1 cellular context compared by ENCODE assay signal in the genomic region with DNA sequence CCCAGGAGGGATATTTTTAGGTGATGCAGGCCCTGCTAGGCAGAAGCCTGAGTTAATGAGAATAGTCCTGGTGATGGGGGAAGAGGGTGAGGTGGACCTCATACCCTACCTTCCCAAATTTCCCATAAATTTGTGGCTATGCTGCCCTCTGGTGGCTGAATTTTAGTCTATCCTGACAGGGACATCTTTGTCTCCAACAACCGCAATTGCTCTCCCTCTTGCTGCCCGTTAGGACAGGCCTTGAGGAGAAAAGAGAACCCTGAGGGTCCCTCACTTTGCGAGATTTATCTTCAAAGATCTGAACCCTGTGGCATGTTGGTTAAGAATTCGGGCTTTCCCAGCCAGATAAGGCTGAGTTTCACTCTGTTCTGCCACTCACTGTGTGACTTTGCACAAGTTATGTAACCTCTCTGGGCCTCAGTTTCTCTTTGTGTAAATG.
TF ChIP-seq lines count a peak whose summit lies in the region.

No MANE protein-coding gene starts in this region.

TF ChIP-seq in HepG2, 621 proteins besides CTCF, POLR2A, EP300 and RAD21:
- TF ChIP-seq RBAK (CRISPR knock-in tag; IDR thresholded peaks at IDR 0.05) (peak; percentile 98), KDM3A (CRISPR knock-in tag; IDR thresholded peaks at IDR 0.05; ENCODE audit: low read depth) (no peak), STAG1 (CRISPR knock-in tag; IDR thresholded peaks at IDR 0.05) (peak; percentile 44)
- TF ChIP-seq, protein P1, sequence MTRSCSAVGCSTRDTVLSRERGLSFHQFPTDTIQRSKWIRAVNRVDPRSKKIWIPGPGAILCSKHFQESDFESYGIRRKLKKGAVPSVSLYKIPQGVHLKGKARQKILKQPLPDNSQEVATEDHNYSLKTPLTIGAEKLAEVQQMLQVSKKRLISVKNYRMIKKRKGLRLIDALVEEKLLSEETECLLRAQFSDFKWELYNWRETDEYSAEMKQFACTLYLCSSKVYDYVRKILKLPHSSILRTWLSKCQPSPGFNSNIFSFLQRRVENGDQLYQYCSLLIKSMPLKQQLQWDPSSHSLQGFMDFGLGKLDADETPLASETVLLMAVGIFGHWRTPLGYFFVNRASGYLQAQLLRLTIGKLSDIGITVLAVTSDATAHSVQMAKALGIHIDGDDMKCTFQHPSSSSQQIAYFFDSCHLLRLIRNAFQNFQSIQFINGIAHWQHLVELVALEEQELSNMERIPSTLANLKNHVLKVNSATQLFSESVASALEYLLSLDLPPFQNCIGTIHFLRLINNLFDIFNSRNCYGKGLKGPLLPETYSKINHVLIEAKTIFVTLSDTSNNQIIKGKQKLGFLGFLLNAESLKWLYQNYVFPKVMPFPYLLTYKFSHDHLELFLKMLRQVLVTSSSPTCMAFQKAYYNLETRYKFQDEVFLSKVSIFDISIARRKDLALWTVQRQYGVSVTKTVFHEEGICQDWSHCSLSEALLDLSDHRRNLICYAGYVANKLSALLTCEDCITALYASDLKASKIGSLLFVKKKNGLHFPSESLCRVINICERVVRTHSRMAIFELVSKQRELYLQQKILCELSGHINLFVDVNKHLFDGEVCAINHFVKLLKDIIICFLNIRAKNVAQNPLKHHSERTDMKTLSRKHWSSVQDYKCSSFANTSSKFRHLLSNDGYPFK (CRISPR knock-in tag; IDR thresholded peaks at IDR 0.05; ENCODE audit: borderline replicate concordance): no peak
- TF ChIP-seq, protein P2, sequence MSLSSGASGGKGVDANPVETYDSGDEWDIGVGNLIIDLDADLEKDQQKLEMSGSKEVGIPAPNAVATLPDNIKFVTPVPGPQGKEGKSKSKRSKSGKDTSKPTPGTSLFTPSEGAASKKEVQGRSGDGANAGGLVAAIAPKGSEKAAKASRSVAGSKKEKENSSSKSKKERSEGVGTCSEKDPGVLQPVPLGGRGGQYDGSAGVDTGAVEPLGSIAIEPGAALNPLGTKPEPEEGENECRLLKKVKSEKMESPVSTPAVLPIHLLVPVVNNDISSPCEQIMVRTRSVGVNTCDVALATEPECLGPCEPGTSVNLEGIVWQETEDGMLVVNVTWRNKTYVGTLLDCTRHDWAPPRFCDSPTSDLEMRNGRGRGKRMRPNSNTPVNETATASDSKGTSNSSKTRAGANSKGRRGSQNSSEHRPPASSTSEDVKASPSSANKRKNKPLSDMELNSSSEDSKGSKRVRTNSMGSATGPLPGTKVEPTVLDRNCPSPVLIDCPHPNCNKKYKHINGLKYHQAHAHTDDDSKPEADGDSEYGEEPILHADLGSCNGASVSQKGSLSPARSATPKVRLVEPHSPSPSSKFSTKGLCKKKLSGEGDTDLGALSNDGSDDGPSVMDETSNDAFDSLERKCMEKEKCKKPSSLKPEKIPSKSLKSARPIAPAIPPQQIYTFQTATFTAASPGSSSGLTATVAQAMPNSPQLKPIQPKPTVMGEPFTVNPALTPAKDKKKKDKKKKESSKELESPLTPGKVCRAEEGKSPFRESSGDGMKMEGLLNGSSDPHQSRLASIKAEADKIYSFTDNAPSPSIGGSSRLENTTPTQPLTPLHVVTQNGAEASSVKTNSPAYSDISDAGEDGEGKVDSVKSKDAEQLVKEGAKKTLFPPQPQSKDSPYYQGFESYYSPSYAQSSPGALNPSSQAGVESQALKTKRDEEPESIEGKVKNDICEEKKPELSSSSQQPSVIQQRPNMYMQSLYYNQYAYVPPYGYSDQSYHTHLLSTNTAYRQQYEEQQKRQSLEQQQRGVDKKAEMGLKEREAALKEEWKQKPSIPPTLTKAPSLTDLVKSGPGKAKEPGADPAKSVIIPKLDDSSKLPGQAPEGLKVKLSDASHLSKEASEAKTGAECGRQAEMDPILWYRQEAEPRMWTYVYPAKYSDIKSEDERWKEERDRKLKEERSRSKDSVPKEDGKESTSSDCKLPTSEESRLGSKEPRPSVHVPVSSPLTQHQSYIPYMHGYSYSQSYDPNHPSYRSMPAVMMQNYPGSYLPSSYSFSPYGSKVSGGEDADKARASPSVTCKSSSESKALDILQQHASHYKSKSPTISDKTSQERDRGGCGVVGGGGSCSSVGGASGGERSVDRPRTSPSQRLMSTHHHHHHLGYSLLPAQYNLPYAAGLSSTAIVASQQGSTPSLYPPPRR (CRISPR knock-in tag; IDR thresholded peaks at IDR 0.05; ENCODE audit: borderline replicate concordance): no peak
